8 cellular contexts compared by ENCODE assay signal in genomic region chr6:24695635-24696034, GRCh38. TPM values are rescaled to one million over a fixed set of nuclear protein-coding genes. Genes with fewer than 3 reads are reported as not detected.
DNase-seq lines count a peak whose midpoint lies in the region; ATAC-seq, FAIRE-seq and TF ChIP-seq lines count a peak whose summit lies in the region.
"Not testable (repeated sequence)": the region's sequence is repeated elsewhere in the genome, so short reads cannot be mapped to it uniquely, and the experiment has no call there.

No MANE protein-coding gene starts in this region.

- peak; percentile 57 for ATAC-seq in GM19328 (IDR thresholded peaks at IDR 0.05; ENCODE audit: unreplicated experiment)

- H3K9ac ChIP-seq in colonic mucosa (ENCODE audit: low read depth in 2 of 2, low read length in 2 of 2), result not testable (repeated sequence)

- not testable (repeated sequence) for H3K9me3 ChIP-seq in BE2C, colonic mucosa

- H3K27ac ChIP-seq in colonic mucosa, result not testable (repeated sequence)

- DNase-seq in BE2C (peak; percentile 22), HTR-8/SVneo (ENCODE audit: insufficient read length, low spot score) (peak; percentile 44), NCI-H748 treated with DMSO at 0.1 percent for 48 hours (lab: John Stamatoyannopoulos, UW) (peak; percentile 67), colonic mucosa (peak; percentile 33), kidney tubule cell (ENCODE audit: low spot score) (peak; percentile 64)
- peak; percentile 15 to 23 for DNase-seq in activated CD4-positive, alpha-beta T cell treated with anti-CD3 and anti-CD28 coated beads, Interleukin-2, amount 50 U/mL, for 4 hours
- peak; percentile 9 to 14 for DNase-seq in stimulated activated CD4-positive, alpha-beta T cell treated with anti-CD3 and anti-CD28 coated beads, Interleukin-1b, Interleukin-23, amount 100 ng/mL, for 4 hours (ENCODE audit: low read depth in 2 of 2)

- TF ChIP-seq CTCF in BE2C (IDR thresholded peaks at IDR 0.05; ENCODE audit: low read depth, low read length) (peak; percentile 43), colonic mucosa (IDR thresholded peaks at IDR 0.05) (peak; percentile 31)

- not testable (repeated sequence) for H3K36me3 ChIP-seq in BE2C, colonic mucosa

- H3K4me3 ChIP-seq in BE2C (ENCODE audit: low read depth, low read length); colonic mucosa: not testable (repeated sequence)

- FAIRE-seq in HTR-8/SVneo (lab: Jason Lieb, UNC), result not testable (repeated sequence)

- not testable (repeated sequence) for H3K4me1 ChIP-seq in BE2C, colonic mucosa

- not testable (repeated sequence) for H3K27me3 ChIP-seq in BE2C, colonic mucosa

- intact Hi-C loops in colonic mucosa (cut with DNase I), result loop anchor here (2.0 to 10.0 kb wide), 2 partner anchors 115 to 261 kb away; no protein-coding TSS in a partner anchor

RNA-seq across cellular contexts. Expression of gene C6orf62, which starts 23.3 kb away (rescaled TPM):
- 48.9 TPM for polyA plus RNA-seq in BE2C (2012; ENCODE audit: insufficient read depth, insufficient read length, low read depth)
- total RNA-seq in colonic mucosa, result 10 to 100 TPM; 70.5 to 85.3 TPM

RNA-seq across cellular contexts. Expression of gene ACOT13, which starts 28.8 kb away (rescaled TPM):
- polyA plus RNA-seq in BE2C (2012; ENCODE audit: insufficient read depth, insufficient read length, low read depth), result 11.9 TPM
- total RNA-seq in colonic mucosa, result 10 to 100 TPM; 39.6 to 63.6 TPM

RNA-seq across cellular contexts. Expression of gene TDP2, which starts 28.9 kb away (rescaled TPM):
- 45.1 TPM for polyA plus RNA-seq in BE2C (2012; ENCODE audit: insufficient read depth, insufficient read length, low read depth)
- 100 to 1,000 TPM; 209 to 408 TPM for total RNA-seq in colonic mucosa

RNA-seq across cellular contexts. Expression of gene KIAA0319, which starts 49.6 kb away (rescaled TPM):
- not detected for polyA plus RNA-seq in BE2C (2012; ENCODE audit: insufficient read depth, insufficient read length, low read depth)
- 1 to 10 TPM; 1.2 to 1.7 TPM for total RNA-seq in colonic mucosa

Comparison
In these comparisons a context has a peak if more than half of its experiments do, and no peak if none do; other contexts are left out.
1. DNase-seq: peak in every context shown above with its lines; median percentile 67 in NCI-H748 treated with DMSO at 0.1 percent for 48 hours; 64 in kidney tubule cell; 44 in HTR-8/SVneo; 33 in colonic mucosa; 22 in BE2C; 19 in activated CD4-positive, alpha-beta T cell treated with anti-CD3 and anti-CD28 coated beads, Interleukin-2, amount 50 U/mL, for 4 hours; 12 in stimulated activated CD4-positive, alpha-beta T cell treated with anti-CD3 and anti-CD28 coated beads, Interleukin-1b, Interleukin-23, amount 100 ng/mL, for 4 hours.